ENCODE assay signal across 21 cellular contexts in genomic region chr1:73611681-73612080, GRCh38.
"Had no signal": no experiment of that assay in that cellular context is flagged by ENCODE, and none has a peak within 500 bp of the region (broad histone marks: within the 10 kb centered on the region; RNA-seq: fewer than 3 reads in every experiment).

No MANE protein-coding gene starts in this region.

- H3K36me3 ChIP-seq: heart right ventricle, right atrium auricular region, sigmoid colon, stomach, thoracic aorta, transverse colon had no signal

- H3K9me3 ChIP-seq: heart right ventricle, right atrium auricular region, sigmoid colon, stomach, thoracic aorta, transverse colon had no signal

- FAIRE-seq: colon, frontal cortex, keratinocyte had no signal

- H3K27me3 ChIP-seq: heart right ventricle, right atrium auricular region, sigmoid colon, stomach, transverse colon had no signal

- H3K4me3 ChIP-seq: heart right ventricle, right atrium auricular region, sigmoid colon, skin epidermis, stomach, thoracic aorta, transverse colon had no signal

- H3K4me1 ChIP-seq: heart right ventricle, right atrium auricular region, sigmoid colon, stomach, transverse colon had no signal

- H3K27ac ChIP-seq: heart right ventricle, right atrium auricular region, sigmoid colon, skin epidermis, stomach, thoracic aorta, transverse colon had no signal

- DNase-seq: cerebellar nuclear complex; heart right ventricle; immature natural killer cell; left colon; mesendoderm; naive B cell; nephron progenitor cell; posterior cingulate gyrus; sigmoid colon; stimulated activated CD4-positive, alpha-beta T cell treated with anti-CD3 and anti-CD28 coated beads, Interleukin-2, amount 100 ng/mL, for 24 hours; stimulated activated CD4-positive, alpha-beta T cell treated with anti-CD3 and anti-CD28 coated beads, Interleukin-4, amount 100 ng/mL, for 4 hours; stimulated activated naive B cell treated with anti-CD40 and anti-IgM and Interleukin-4, amounts not matched to agents 10 μg/mL and 1 μg/mL and 100 μg/mL, for 72 hours; stomach; substantia nigra; transverse colon had no signal

- ATAC-seq: heart right ventricle; left colon; stimulated activated naive B cell treated with anti-CD40 and anti-IgM and Interleukin-4, amounts not matched to agents 10 μg/mL and 1 μg/mL and 100 μg/mL, for 72 hours had no signal
